1 cellular context compared by ENCODE assay signal in genomic region chr6:129967427-129967826, GRCh38.
TF ChIP-seq lines count a peak whose summit lies in the region.

No MANE protein-coding gene starts in this region.

TF ChIP-seq in WTC11, 78 proteins besides CTCF, POLR2A, EP300 and RAD21 (continued from another document):
- TF ChIP-seq ZSCAN18 (CRISPR knock-in tag; IDR thresholded peaks at IDR 0.05) (no peak), ZNF671 (CRISPR knock-in tag; IDR thresholded peaks at IDR 0.05) (no peak), CREB1 (CRISPR knock-in tag; IDR thresholded peaks at IDR 0.05) (no peak), TEAD4 (CRISPR knock-in tag; IDR thresholded peaks at IDR 0.05) (no peak)
